ENCODE assay signal across 11 cellular contexts in the genomic region with DNA sequence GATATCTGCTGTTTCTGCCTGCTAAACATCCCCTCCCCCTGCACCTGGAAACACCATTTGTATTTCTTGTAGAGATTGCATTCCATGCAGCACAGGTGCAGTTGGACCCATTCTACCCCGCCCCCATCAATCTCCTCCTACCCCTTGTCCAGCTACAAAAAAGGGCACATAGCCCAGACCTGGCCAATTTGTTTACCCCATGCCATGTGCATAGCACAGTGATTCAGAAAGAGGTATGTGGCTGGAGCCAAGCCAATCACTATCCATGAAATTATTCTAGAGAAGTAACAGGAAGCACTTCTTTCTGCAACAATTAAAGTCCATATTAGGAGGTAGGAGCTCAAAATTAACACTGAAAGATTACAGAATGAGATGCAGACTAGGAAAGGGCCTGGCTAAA. TPM values are rescaled to one million over a fixed set of nuclear protein-coding genes. Genes with fewer than 3 reads are reported as not detected.
DNase-seq lines count a peak whose midpoint lies in the region; TF ChIP-seq lines count a peak whose summit lies in the region.
"Had no signal": no experiment of that assay in that cellular context is flagged by ENCODE, and none has a peak within 500 bp of the region (broad histone marks: within the 10 kb centered on the region; RNA-seq: fewer than 3 reads in every experiment).

No MANE protein-coding gene starts in this region.

- H4K20me1 ChIP-seq in GM23248 (ENCODE audit: insufficient read depth) (no peaks in the 10 kb centered on the region), fibroblast of lung (ENCODE audit: control insufficient read depth, extremely low read depth, insufficient read depth, low read length) (no peaks in the 10 kb centered on the region)

- peaks cover 12% of the 10 kb centered on the region; the same call in 1 of the 2 replicates for H3F3A ChIP-seq in GM23248 (ENCODE audit: insufficient read depth)

- H3K4me2 ChIP-seq in GM23248 (ENCODE audit: unreplicated experiment) (no peak overlapping the region), fibroblast of lung (ENCODE audit: extremely low read depth, insufficient read depth, low read length) (peak overlapping the region; percentile 48), skeletal muscle satellite cell (ENCODE audit: low read length) (peak overlapping the region; percentile 45)

- H3K4me1 Mint-ChIP-seq in type B pancreatic cell (ENCODE audit: unreplicated experiment) (peaks cover 4% of the 10 kb centered on the region), osteocyte (ENCODE audit: unreplicated experiment) (peaks cover 20% of the 10 kb centered on the region)

- H3K9ac ChIP-seq in GM23248: no peak overlapping the region
- H3K9ac ChIP-seq in fibroblast of lung (ENCODE audit: insufficient read depth, low read length): no peak overlapping the region
- H3K9ac ChIP-seq in skeletal muscle satellite cell (ENCODE audit: low read depth, low read length): no peak overlapping the region

- H3K27ac ChIP-seq in GM23248 (peak overlapping the region; percentile 7; the same call in 1 of the 2 replicates), RWPE1 (no peak overlapping the region), fibroblast of lung (ENCODE audit: insufficient read depth, low read length) (peak overlapping the region; percentile 54)

- H3K27me3 Mint-ChIP-seq in type B pancreatic cell (no peaks in the 10 kb centered on the region), osteocyte (ENCODE audit: unreplicated experiment) (no peaks in the 10 kb centered on the region)

- 89 to 93% methylated on average over 1 of the region's 1 CpG for WGBS in GM23248 (ENCODE audit: low coverage in 1 of 2, low lambda C conversion rate in 2 of 2, missing lambda C conversion rate in 2 of 2), 2 experiments

- no peaks in the 10 kb centered on the region for H3K9me3 Mint-ChIP-seq in type B pancreatic cell
- no peaks in the 10 kb centered on the region for H3K9me3 Mint-ChIP-seq in osteocyte (ENCODE audit: unreplicated experiment)

- DNase-seq in GM23248 (peak; percentile 83), RWPE1 (ENCODE audit: low spot score) (peak; percentile 81), fibroblast of lung (ENCODE audit: low read depth in 2 of 2) (peak; percentile 88 to 90), occipital lobe (lab: John Stamatoyannopoulos, UW) (no peak), type B pancreatic cell (ENCODE audit: extremely low spot score, unreplicated experiment) (no peak), osteocyte (ENCODE audit: extremely low spot score, unreplicated experiment) (no peak)
- DNase-seq in stimulated activated CD4-positive, alpha-beta T cell treated with anti-CD3 and anti-CD28 coated beads, Interleukin-2, amount 100 ng/mL, for 48 hours: no peak
- DNase-seq: left colon, trophoblast cell had no signal

- POLR2A ChIA-PET in RWPE1 (lab: Yijun Ruan, JAX; ENCODE audit: low non-redundant PET): no interaction called here

- no peaks in the 10 kb centered on the region for H3K79me2 ChIP-seq in GM23248 (ENCODE audit: insufficient read depth)
- H3K79me2 ChIP-seq in fibroblast of lung (ENCODE audit: control insufficient read depth, insufficient read depth, low read length): no peaks in the 10 kb centered on the region

- TF ChIP-seq CTCF in RWPE1 (conservative IDR thresholded peaks at IDR 0.05; ENCODE audit: low read depth) (no peak), fibroblast of lung (conservative IDR thresholded peaks at IDR 0.05 in 1 of 2, IDR thresholded peaks at IDR 0.05 in 1 of 2; ENCODE audit: low read depth in 1 of 2, low read length in 2 of 2) (no peak), type B pancreatic cell (conservative IDR thresholded peaks at IDR 0.05) (no peak), osteocyte (IDR thresholded peaks at IDR 0.05) (no peak)

- H3K4me3 ChIP-seq in GM23248: no peak overlapping the region
- no peak overlapping the region for H3K4me3 ChIP-seq in fibroblast of lung (replicated peaks in 1 of 4; ENCODE audit: control extremely low read depth in 1 of 4, insufficient read depth in 1 of 4, low read depth in 3 of 4, low read length in 4 of 4)
- no peak overlapping the region for H3K4me3 ChIP-seq in skeletal muscle satellite cell (ENCODE audit: low read length)
- H3K4me3 ChIP-seq: coronary artery had no signal

- H3K27ac Mint-ChIP-seq in type B pancreatic cell (no peak overlapping the region), osteocyte (ENCODE audit: unreplicated experiment) (no peak overlapping the region)

- H3K4me3 Mint-ChIP-seq in type B pancreatic cell (no peak overlapping the region), osteocyte (ENCODE audit: unreplicated experiment) (no peak overlapping the region)

- in situ Hi-C loops in GM23248 (cut with MboI): loop anchor here (10.0 kb wide), 1 partner anchor 432 kb away; no protein-coding TSS in a partner anchor

- H3K4me1 ChIP-seq in GM23248 (ENCODE audit: insufficient read depth) (peaks cover 25% of the 10 kb centered on the region), fibroblast of lung (ENCODE audit: control insufficient read depth, extremely low read depth, insufficient read depth, low read length) (peaks cover 15% of the 10 kb centered on the region), skeletal muscle satellite cell (ENCODE audit: control insufficient read depth, insufficient read depth, low read length) (peaks cover 22% of the 10 kb centered on the region)

- H2AFZ ChIP-seq in GM23248 (peak overlapping the region; percentile 49; the same call in 1 of the 2 replicates), fibroblast of lung (ENCODE audit: low read length) (peak overlapping the region; percentile 58)

- H3K27me3 ChIP-seq in GM23248 (replicated peaks; ENCODE audit: insufficient read depth): no peaks in the 10 kb centered on the region
- no peaks in the 10 kb centered on the region for H3K27me3 ChIP-seq in fibroblast of lung (ENCODE audit: control insufficient read depth, insufficient read depth, low read length)
- no peaks in the 10 kb centered on the region for H3K27me3 ChIP-seq in skeletal muscle satellite cell (ENCODE audit: control insufficient read depth, insufficient read depth, low read length)

- peaks cover 4% of the 10 kb centered on the region for H3K36me3 Mint-ChIP-seq in type B pancreatic cell
- no peaks in the 10 kb centered on the region for H3K36me3 Mint-ChIP-seq in osteocyte (ENCODE audit: unreplicated experiment)

- H3K9me2 ChIP-seq in GM23248 (ENCODE audit: insufficient read depth): no peaks in the 10 kb centered on the region

- CTCF ChIA-PET in RWPE1 (lab: Yijun Ruan, JAX): interaction anchor here (0.6 to 1.6 kb wide), 5 partner anchors 8 to 1349 kb away, joined by 3 to 6 read pairs (median 3); no protein-coding TSS in a partner anchor

- H3K9me3 ChIP-seq in GM23248 (ENCODE audit: low read depth): no peaks in the 10 kb centered on the region
- H3K9me3 ChIP-seq in fibroblast of lung (ENCODE audit: control insufficient read depth, insufficient read depth, low read depth, low read length): no peaks in the 10 kb centered on the region
- no peaks in the 10 kb centered on the region for H3K9me3 ChIP-seq in skeletal muscle satellite cell (replicated peaks; ENCODE audit: low read length)

- H3K36me3 ChIP-seq in GM23248 (ENCODE audit: low read depth) (no peaks in the 10 kb centered on the region), fibroblast of lung (ENCODE audit: control insufficient read depth, insufficient read depth, low read length) (no peaks in the 10 kb centered on the region), skeletal muscle satellite cell (ENCODE audit: insufficient read depth, low read length) (no peaks in the 10 kb centered on the region)

RNA-seq across cellular contexts. Expression of a gene that starts 20.2 kb away (rescaled TPM):
- 36.5 and 36.8 TPM in 2 replicates for total RNA-seq in GM23248 (2014; rRNA removed; shearing (Covaris generic))
- polyA plus RNA-seq in GM23248 (2016; fragmentation: Nextera tagmentation; extraction: Ambion mirVana) (26.2 and 30.9 TPM in 2 replicates), fibroblast of lung (23.7 and 30.6 TPM in 2 replicates)
- total RNA-seq in fibroblast of lung (32.6 and 34.3 TPM in 2 replicates), occipital lobe (57.2 TPM), type B pancreatic cell (ENCODE audit: low replicate concordance) (47.2 and 47.8 TPM in 2 replicates), osteocyte (39.7 and 45.5 TPM in 2 replicates)
- polyA plus RNA-seq in fibroblast of lung (2012): 20.5 and 24.8 TPM in 2 replicates
- polyA minus RNA-seq in fibroblast of lung (ENCODE audit: low replicate concordance): 13.6 and 21.0 TPM in 2 replicates
- 33.0 and 39.8 TPM in 2 replicates for total RNA-seq in skeletal muscle satellite cell (2012; rRNA removed)

Comparison
In these comparisons a context has a peak if more than half of its experiments do, and no peak if none do; other contexts are left out.
1. DNase-seq: peak in GM23248 (single experiment), RWPE1 (single experiment) and fibroblast of lung (2 of 2); none in stimulated activated CD4-positive, alpha-beta T cell treated with anti-CD3 and anti-CD28 coated beads, Interleukin-2, amount 100 ng/mL, for 48 hours (0 of 2), occipital lobe (single experiment), type B pancreatic cell (single experiment) and osteocyte (single experiment).